1 cellular context compared by ENCODE assay signal in the genomic region with DNA sequence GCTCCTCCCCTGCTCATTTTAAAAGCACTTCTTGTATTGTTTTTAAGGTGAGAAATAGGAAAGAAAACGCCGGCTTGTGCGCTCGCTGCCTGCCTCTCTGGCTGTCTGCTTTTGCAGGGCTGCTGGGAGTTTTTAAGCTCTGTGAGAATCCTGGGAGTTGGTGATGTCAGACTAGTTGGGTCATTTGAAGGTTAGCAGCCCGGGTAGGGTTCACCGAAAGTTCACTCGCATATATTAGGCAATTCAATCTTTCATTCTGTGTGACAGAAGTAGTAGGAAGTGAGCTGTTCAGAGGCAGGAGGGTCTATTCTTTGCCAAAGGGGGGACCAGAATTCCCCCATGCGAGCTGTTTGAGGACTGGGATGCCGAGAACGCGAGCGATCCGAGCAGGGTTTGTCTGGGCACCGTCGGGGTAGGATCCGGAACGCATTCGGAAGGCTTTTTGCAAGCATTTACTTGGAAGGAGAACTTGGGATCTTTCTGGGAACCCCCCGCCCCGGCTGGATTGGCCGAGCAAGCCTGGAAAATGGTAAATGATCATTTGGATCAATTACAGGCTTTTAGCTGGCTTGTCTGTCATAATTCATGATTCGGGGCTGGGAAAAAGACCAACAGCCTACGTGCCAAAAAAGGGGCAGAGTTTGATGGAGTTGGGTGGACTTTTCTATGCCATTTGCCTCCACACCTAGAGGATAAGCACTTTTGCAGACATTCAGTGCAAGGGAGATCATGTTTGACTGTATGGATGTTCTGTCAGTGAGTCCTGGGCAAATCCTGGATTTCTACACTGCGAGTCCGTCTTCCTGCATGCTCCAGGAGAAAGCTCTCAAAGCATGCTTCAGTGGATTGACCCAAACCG.
TF ChIP-seq lines count a peak whose summit lies in the region.

A gene (plus strand): TSS at position 261 of the 859 bp plus-strand sequence. CDS start 469 bp downstream, at position 730.

TF ChIP-seq in HEK293, 187 proteins besides CTCF, POLR2A, EP300 and RAD21 (continued from another document and continues in another):
- TF ChIP-seq, protein P1, sequence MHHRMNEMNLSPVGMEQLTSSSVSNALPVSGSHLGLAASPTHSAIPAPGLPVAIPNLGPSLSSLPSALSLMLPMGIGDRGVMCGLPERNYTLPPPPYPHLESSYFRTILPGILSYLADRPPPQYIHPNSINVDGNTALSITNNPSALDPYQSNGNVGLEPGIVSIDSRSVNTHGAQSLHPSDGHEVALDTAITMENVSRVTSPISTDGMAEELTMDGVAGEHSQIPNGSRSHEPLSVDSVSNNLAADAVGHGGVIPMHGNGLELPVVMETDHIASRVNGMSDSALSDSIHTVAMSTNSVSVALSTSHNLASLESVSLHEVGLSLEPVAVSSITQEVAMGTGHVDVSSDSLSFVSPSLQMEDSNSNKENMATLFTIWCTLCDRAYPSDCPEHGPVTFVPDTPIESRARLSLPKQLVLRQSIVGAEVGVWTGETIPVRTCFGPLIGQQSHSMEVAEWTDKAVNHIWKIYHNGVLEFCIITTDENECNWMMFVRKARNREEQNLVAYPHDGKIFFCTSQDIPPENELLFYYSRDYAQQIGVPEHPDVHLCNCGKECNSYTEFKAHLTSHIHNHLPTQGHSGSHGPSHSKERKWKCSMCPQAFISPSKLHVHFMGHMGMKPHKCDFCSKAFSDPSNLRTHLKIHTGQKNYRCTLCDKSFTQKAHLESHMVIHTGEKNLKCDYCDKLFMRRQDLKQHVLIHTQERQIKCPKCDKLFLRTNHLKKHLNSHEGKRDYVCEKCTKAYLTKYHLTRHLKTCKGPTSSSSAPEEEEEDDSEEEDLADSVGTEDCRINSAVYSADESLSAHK (tag by site-specific recombination; IDR thresholded peaks at IDR 0.05): no peak
- TF ChIP-seq ZNF350 (tag by site-specific recombination; IDR thresholded peaks at IDR 0.05) (no peak), ZNF133 (tag by site-specific recombination; IDR thresholded peaks at IDR 0.05) (no peak), ZFHX2 (tag by site-specific recombination; conservative IDR thresholded peaks at IDR 0.05) (no peak), MEIS1 (CRISPR knock-in tag; IDR thresholded peaks at IDR 0.05; ENCODE audit: borderline replicate concordance) (no peak), ZNF777 (tag by site-specific recombination; IDR thresholded peaks at IDR 0.05; ENCODE audit: borderline replicate concordance) (no peak), ZNF24 (tag by site-specific recombination; IDR thresholded peaks at IDR 0.05) (no peak), ZNF654 (tag by site-specific recombination; IDR thresholded peaks at IDR 0.05; ENCODE audit: low read depth) (no peak), YY1 (tag by site-specific recombination; IDR thresholded peaks at IDR 0.05) (no peak), ZNF76 (tag by site-specific recombination; IDR thresholded peaks at IDR 0.05; ENCODE audit: borderline replicate concordance, low read depth) (peak; percentile 86), ZNF560 (tag by site-specific recombination; IDR thresholded peaks at IDR 0.05; ENCODE audit: borderline replicate concordance) (no peak), ZNF571 (tag by site-specific recombination; IDR thresholded peaks at IDR 0.05) (no peak), SP7 (tag by site-specific recombination; IDR thresholded peaks at IDR 0.05) (peak; percentile 38; the same call in 1 of the 2 replicates), ZNF324 (tag by site-specific recombination; IDR thresholded peaks at IDR 0.05) (0 out of 2 replicates have a peak, but pooled peaks have one; percentile 12), ZNF626 (tag by site-specific recombination; IDR thresholded peaks at IDR 0.05) (no peak), ZNF23 (tag by site-specific recombination; IDR thresholded peaks at IDR 0.05; ENCODE audit: borderline replicate concordance) (no peak), ZNF302 (tag by site-specific recombination; IDR thresholded peaks at IDR 0.05; ENCODE audit: low read depth) (no peak), HOXC10 (CRISPR knock-in tag; IDR thresholded peaks at IDR 0.05) (no peak), IKZF3 (tag by site-specific recombination; IDR thresholded peaks at IDR 0.05) (0 out of 2 replicates have a peak, but pooled peaks have one; percentile 55), OVOL3 (tag by site-specific recombination; IDR thresholded peaks at IDR 0.05) (no peak), ZNF768 (tag by site-specific recombination; IDR thresholded peaks at IDR 0.05) (no peak), ZNF391 (tag by site-specific recombination; IDR thresholded peaks at IDR 0.05; ENCODE audit: borderline replicate concordance, low read depth) (no peak), GLI4 (tag by site-specific recombination; IDR thresholded peaks at IDR 0.05) (no peak), MZF1 (tag by site-specific recombination; IDR thresholded peaks at IDR 0.05; ENCODE audit: borderline replicate concordance) (no peak), ZNF416 (tag by site-specific recombination; IDR thresholded peaks at IDR 0.05) (no peak), ZNF157 (tag by site-specific recombination; IDR thresholded peaks at IDR 0.05) (no peak), ZNF16 (tag by site-specific recombination; IDR thresholded peaks at IDR 0.05; ENCODE audit: low read depth) (no peak), ZNF792 (tag by site-specific recombination; IDR thresholded peaks at IDR 0.05) (no peak), ZNF169 (tag by site-specific recombination; IDR thresholded peaks at IDR 0.05) (no peak), WT1 (tag by site-specific recombination; IDR thresholded peaks at IDR 0.05) (peak; percentile 47; the same call in 1 of the 2 replicates), ZNF621 (tag by site-specific recombination; IDR thresholded peaks at IDR 0.05) (no peak), BCL11A (tag by site-specific recombination; IDR thresholded peaks at IDR 0.05; ENCODE audit: low read depth) (no peak), ZNF211 (tag by site-specific recombination; IDR thresholded peaks at IDR 0.05; ENCODE audit: low read depth) (no peak), GLI2 (tag by site-specific recombination; IDR thresholded peaks at IDR 0.05; ENCODE audit: borderline replicate concordance, low read depth) (no peak), ZNF558 (tag by site-specific recombination; IDR thresholded peaks at IDR 0.05) (peak; percentile 49; the same call in 1 of the 2 replicates), KLF7 (tag by site-specific recombination; IDR thresholded peaks at IDR 0.05; ENCODE audit: borderline replicate concordance) (no peak), ZNF239 (tag by site-specific recombination; IDR thresholded peaks at IDR 0.05) (no peak), ZNF423 (tag by site-specific recombination; IDR thresholded peaks at IDR 0.05) (no peak), ZNF585B (tag by site-specific recombination; IDR thresholded peaks at IDR 0.05) (no peak), ZNF514 (tag by site-specific recombination; IDR thresholded peaks at IDR 0.05) (no peak), ZFP41 (tag by site-specific recombination; IDR thresholded peaks at IDR 0.05; ENCODE audit: borderline replicate concordance) (no peak), ZNF701 (tag by site-specific recombination; IDR thresholded peaks at IDR 0.05) (no peak), ZNF335 (tag by site-specific recombination; conservative IDR thresholded peaks at IDR 0.05) (peak; percentile 7; the same call in 1 of the 2 replicates)
- TF ChIP-seq, protein P2, sequence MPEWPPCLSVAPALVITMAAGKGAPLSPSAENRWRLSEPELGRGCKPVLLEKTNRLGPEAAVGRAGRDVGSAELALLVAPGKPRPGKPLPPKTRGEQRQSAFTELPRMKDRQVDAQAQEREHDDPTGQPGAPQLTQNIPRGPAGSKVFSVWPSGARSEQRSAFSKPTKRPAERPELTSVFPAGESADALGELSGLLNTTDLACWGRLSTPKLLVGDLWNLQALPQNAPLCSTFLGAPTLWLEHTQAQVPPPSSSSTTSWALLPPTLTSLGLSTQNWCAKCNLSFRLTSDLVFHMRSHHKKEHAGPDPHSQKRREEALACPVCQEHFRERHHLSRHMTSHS (tag by site-specific recombination; IDR thresholded peaks at IDR 0.05): no peak
- TF ChIP-seq, protein P3, sequence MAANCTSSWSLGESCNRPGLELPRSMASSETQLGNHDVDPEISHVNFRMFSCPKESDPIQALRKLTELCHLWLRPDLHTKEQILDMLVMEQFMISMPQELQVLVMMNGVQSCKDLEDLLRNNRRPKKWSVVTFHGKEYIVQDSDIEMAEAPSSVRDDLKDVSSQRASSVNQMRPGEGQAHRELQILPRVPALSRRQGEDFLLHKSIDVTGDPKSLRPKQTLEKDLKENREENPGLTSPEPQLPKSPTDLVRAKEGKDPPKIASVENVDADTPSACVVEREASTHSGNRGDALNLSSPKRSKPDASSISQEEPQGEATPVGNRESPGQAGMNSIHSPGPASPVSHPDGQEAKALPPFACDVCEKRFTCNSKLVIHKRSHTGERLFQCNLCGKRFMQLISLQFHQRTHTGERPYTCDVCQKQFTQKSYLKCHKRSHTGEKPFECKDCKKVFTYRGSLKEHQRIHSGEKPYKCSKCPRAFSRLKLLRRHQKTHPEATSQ (tag by site-specific recombination; IDR thresholded peaks at IDR 0.05): no peak
- TF ChIP-seq, protein P4, sequence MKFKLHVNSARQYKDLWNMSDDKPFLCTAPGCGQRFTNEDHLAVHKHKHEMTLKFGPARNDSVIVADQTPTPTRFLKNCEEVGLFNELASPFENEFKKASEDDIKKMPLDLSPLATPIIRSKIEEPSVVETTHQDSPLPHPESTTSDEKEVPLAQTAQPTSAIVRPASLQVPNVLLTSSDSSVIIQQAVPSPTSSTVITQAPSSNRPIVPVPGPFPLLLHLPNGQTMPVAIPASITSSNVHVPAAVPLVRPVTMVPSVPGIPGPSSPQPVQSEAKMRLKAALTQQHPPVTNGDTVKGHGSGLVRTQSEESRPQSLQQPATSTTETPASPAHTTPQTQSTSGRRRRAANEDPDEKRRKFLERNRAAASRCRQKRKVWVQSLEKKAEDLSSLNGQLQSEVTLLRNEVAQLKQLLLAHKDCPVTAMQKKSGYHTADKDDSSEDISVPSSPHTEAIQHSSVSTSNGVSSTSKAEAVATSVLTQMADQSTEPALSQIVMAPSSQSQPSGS (tag by site-specific recombination; IDR thresholded peaks at IDR 0.05; ENCODE audit: low read depth): peak; percentile 78
- TF ChIP-seq, protein P5, sequence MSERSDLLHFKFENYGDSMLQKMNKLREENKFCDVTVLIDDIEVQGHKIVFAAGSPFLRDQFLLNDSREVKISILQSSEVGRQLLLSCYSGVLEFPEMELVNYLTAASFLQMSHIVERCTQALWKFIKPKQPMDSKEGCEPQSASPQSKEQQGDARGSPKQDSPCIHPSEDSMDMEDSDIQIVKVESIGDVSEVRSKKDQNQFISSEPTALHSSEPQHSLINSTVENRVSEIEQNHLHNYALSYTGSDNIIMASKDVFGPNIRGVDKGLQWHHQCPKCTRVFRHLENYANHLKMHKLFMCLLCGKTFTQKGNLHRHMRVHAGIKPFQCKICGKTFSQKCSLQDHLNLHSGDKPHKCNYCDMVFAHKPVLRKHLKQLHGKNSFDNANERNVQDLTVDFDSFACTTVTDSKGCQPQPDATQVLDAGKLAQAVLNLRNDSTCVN (tag by site-specific recombination; optimal IDR thresholded peaks at IDR 0.05): no peak
- TF ChIP-seq, protein P6, sequence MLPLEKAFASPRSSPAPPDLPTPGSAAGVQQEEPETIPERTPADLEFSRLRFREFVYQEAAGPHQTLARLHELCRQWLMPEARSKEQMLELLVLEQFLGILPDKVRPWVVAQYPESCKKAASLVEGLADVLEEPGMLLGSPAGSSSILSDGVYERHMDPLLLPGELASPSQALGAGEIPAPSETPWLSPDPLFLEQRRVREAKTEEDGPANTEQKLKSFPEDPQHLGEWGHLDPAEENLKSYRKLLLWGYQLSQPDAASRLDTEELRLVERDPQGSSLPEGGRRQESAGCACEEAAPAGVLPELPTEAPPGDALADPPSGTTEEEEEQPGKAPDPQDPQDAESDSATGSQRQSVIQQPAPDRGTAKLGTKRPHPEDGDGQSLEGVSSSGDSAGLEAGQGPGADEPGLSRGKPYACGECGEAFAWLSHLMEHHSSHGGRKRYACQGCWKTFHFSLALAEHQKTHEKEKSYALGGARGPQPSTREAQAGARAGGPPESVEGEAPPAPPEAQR (tag by site-specific recombination; IDR thresholded peaks at IDR 0.05): no peak
- TF ChIP-seq, protein P7, sequence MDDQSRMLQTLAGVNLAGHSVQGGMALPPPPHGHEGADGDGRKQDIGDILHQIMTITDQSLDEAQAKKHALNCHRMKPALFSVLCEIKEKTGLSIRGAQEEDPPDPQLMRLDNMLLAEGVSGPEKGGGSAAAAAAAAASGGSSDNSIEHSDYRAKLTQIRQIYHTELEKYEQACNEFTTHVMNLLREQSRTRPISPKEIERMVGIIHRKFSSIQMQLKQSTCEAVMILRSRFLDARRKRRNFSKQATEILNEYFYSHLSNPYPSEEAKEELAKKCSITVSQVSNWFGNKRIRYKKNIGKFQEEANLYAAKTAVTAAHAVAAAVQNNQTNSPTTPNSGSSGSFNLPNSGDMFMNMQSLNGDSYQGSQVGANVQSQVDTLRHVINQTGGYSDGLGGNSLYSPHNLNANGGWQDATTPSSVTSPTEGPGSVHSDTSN (CRISPR knock-in tag; IDR thresholded peaks at IDR 0.05): no peak
- TF ChIP-seq, protein P8, sequence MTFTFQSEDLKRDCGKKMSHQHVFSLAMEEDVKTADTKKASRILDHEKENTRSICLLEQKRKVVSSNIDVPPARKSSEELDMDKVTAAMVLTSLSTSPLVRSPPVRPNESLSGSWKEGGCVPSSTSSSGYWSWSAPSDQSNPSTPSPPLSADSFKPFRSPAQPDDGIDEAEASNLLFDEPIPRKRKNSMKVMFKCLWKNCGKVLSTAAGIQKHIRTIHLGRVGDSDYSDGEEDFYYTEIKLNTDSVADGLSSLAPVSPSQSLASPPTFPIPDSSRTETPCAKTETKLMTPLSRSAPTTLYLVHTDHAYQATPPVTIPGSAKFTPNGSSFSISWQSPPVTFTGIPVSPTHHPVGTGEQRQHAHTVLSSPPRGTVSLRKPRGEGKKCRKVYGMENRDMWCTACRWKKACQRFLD (tag by site-specific recombination; IDR thresholded peaks at IDR 0.05): no peak
- TF ChIP-seq, protein P9, sequence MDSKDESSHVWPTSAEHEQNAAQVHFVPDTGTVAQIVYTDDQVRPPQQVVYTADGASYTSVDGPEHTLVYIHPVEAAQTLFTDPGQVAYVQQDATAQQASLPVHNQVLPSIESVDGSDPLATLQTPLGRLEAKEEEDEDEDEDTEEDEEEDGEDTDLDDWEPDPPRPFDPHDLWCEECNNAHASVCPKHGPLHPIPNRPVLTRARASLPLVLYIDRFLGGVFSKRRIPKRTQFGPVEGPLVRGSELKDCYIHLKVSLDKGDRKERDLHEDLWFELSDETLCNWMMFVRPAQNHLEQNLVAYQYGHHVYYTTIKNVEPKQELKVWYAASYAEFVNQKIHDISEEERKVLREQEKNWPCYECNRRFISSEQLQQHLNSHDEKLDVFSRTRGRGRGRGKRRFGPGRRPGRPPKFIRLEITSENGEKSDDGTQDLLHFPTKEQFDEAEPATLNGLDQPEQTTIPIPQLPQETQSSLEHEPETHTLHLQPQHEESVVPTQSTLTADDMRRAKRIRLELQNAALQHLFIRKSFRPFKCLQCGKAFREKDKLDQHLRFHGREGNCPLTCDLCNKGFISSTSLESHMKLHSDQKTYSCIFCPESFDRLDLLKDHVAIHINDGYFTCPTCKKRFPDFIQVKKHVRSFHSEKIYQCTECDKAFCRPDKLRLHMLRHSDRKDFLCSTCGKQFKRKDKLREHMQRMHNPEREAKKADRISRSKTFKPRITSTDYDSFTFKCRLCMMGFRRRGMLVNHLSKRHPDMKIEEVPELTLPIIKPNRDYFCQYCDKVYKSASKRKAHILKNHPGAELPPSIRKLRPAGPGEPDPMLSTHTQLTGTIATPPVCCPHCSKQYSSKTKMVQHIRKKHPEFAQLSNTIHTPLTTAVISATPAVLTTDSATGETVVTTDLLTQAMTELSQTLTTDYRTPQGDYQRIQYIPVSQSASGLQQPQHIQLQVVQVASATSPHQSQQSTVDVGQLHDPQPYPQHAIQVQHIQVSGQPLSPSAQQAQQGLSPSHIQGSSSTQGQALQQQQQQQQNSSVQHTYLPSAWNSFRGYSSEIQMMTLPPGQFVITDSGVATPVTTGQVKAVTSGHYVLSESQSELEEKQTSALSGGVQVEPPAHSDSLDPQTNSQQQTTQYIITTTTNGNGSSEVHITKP (tag by site-specific recombination; IDR thresholded peaks at IDR 0.05): peak; percentile 99
